In the genomic region with DNA sequence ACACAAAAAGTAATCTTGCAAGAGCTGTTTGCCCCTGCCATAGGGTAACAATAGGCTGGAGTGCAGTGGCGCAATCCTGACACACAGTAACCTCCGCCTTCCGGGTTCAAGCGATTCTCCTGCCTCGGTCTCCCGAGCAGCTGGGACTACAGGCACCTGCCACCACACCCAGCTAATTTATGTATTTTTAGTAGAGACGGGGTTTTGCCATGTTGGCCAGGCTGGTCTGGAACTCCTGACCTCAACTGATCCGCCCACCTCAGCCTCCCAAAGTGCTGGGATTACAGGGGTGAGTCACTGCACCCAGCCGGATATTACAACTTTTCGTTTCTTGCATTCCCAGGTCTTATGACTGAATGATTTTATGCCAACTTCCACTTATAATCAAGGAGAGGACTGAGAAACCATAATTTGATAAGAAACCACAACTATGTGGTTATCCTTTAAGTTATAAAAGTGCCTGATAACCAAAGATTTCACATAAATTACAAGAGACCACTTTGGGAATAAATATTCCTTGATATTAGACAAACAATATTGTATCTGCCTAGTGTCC, we compare ENCODE assay signal across 8 cellular contexts.
DNase-seq lines count a peak whose midpoint lies in the region; ATAC-seq, FAIRE-seq and TF ChIP-seq lines count a peak whose summit lies in the region.
"Not testable (repeated sequence)": the region's sequence is repeated elsewhere in the genome, so short reads cannot be mapped to it uniquely, and the experiment has no call there.

No MANE protein-coding gene starts in this region.

- not testable (repeated sequence) for H3K27me3 ChIP-seq in SK-N-SH (ENCODE audit: insufficient read depth); K562 (ENCODE audit: control insufficient read depth in 2 of 2, insufficient read depth in 2 of 2, low read length in 2 of 2); fibroblast of lung (ENCODE audit: control insufficient read depth, insufficient read depth, low read length)

- POLR2A ChIA-PET in SK-N-SH (lab: Yijun Ruan, JAX); K562 (lab: Yijun Ruan, JAX): not testable (repeated sequence)

- not testable (repeated sequence) for TF ChIP-seq POLR2A in NB4 (IDR thresholded peaks at IDR 0.05; ENCODE audit: extremely low read depth, insufficient read length); K562 (conservative IDR thresholded peaks at IDR 0.05)

- not testable (repeated sequence) for H3K79me2 ChIP-seq in SK-N-SH (ENCODE audit: insufficient read depth); K562 (ENCODE audit: control insufficient read depth, insufficient read depth, low read length); fibroblast of lung (ENCODE audit: control insufficient read depth, insufficient read depth, low read length)

- not testable (repeated sequence) for H3K9ac ChIP-seq in SK-N-SH; K562 (ENCODE audit: insufficient read depth in 1 of 2, low read depth in 2 of 2, low read length in 2 of 2); fibroblast of lung (ENCODE audit: insufficient read depth, low read length)

- not testable (repeated sequence) for H3K4me2 ChIP-seq in SK-N-SH; K562 (ENCODE audit: insufficient read depth, low read length); fibroblast of lung (ENCODE audit: extremely low read depth, insufficient read depth, low read length)

- WGBS in SK-N-SH (ENCODE audit: low lambda C conversion rate) = 69% methylated on average over 10 of the region's 10 CpGs
- 33% methylated on average over 10 of the region's 10 CpGs for WGBS in K562 (ENCODE audit: insufficient coverage, low coverage, missing lambda C conversion rate)

- not testable (repeated sequence) for H2AFZ ChIP-seq in SK-N-SH (ENCODE audit: low read depth); K562 (ENCODE audit: low read depth, low read length); fibroblast of lung (ENCODE audit: low read length)

- H4K20me1 ChIP-seq in SK-N-SH (ENCODE audit: insufficient read depth); K562 (replicated peaks; ENCODE audit: control insufficient read depth, insufficient read depth, low read length); fibroblast of lung (ENCODE audit: control insufficient read depth, extremely low read depth, insufficient read depth, low read length): not testable (repeated sequence)

- BruUV-seq in K562 (replicated peaks; lab: Mats Ljungman, UMichigan) = not testable (repeated sequence)

- H3K4me3 ChIP-seq in NB4 (ENCODE audit: low read depth, low read length); SK-N-SH (ENCODE audit: low read depth in 2 of 2, low read length in 1 of 2); K562; fibroblast of lung (replicated peaks in 1 of 4; ENCODE audit: control extremely low read depth in 1 of 4, insufficient read depth in 1 of 4, low read depth in 3 of 4, low read length in 4 of 4): not testable (repeated sequence)

- not testable (repeated sequence) for TF ChIP-seq RAD21 in SK-N-SH (IDR thresholded peaks at IDR 0.05; ENCODE audit: low read length); K562 (CRISPR knock-in tag; conservative IDR thresholded peaks at IDR 0.05 in 1 of 2, IDR thresholded peaks at IDR 0.05 in 1 of 2)

- not testable (repeated sequence) for FAIRE-seq in K562 (lab: Jason Lieb, UNC)

- not testable (repeated sequence) for H3K36me3 ChIP-seq in SK-N-SH (replicated peaks in 1 of 2; ENCODE audit: control insufficient read depth in 1 of 2, insufficient read depth in 2 of 2, low read length in 1 of 2); K562 (ENCODE audit: control insufficient read depth, insufficient read depth, low read length); fibroblast of lung (ENCODE audit: control insufficient read depth, insufficient read depth, low read length)

- in situ Hi-C loops in ACHN (cut with HindIII; ENCODE audit: low pct_ligation_motif_present, low pct_unique_long_range_greater_than_20kb, low sequenced_read_pairs) = not testable (repeated sequence)
- in situ Hi-C loops in K562 (cut with MboI) = loop anchor here (25.0 kb wide), 1 partner anchor 1043 kb away; a partner anchor contains a TSS

- intact Hi-C loops in K562 (cut with micrococcal nuclease) = loop anchor here (10.0 kb wide), 1 partner anchor 339 kb away; no protein-coding TSS in a partner anchor

- TF ChIP-seq EP300 in SK-N-SH (IDR thresholded peaks at IDR 0.05; ENCODE audit: borderline replicate concordance in 1 of 2, low read depth in 1 of 2, low read length in 1 of 2) = peak in 1 of 2 experiments; percentile 34; a peak in 1 of 4 replicates
- TF ChIP-seq EP300 in K562 (IDR thresholded peaks at IDR 0.05; ENCODE audit: low read length) = not testable (repeated sequence)

- not testable (repeated sequence) for H3K9me3 ChIP-seq in SK-N-SH; K562 (replicated peaks; ENCODE audit: control insufficient read depth, insufficient read depth, low read depth, low read length); fibroblast of lung (ENCODE audit: control insufficient read depth, insufficient read depth, low read depth, low read length)

- ATAC-seq in K562 = not testable (repeated sequence)

- H3K9me1 ChIP-seq in K562 (ENCODE audit: control insufficient read depth, insufficient read depth, low read length) = not testable (repeated sequence)

- not testable (repeated sequence) for TF ChIP-seq CTCF in NB4 (IDR thresholded peaks at IDR 0.05; ENCODE audit: low read depth, low read length); SK-N-SH (IDR thresholded peaks at IDR 0.05); K562 (IDR thresholded peaks at IDR 0.05 in 2 of 3, conservative IDR thresholded peaks at IDR 0.05 in 1 of 3; ENCODE audit: insufficient read depth in 2 of 3, low read depth in 1 of 3, low read length in 3 of 3); fibroblast of lung (conservative IDR thresholded peaks at IDR 0.05 in 1 of 2, IDR thresholded peaks at IDR 0.05 in 1 of 2; ENCODE audit: low read depth in 1 of 2, low read length in 2 of 2)

- not testable (repeated sequence) for H3K9me2 ChIP-seq in SK-N-SH

- CTCF ChIA-PET in SK-N-SH (lab: Yijun Ruan, JAX); K562 (lab: Yijun Ruan, JAX; ENCODE audit: low intra/inter-chr PET ratio): not testable (repeated sequence)

- peaks cover 0 to 33% of the 10 kb centered on the region in 2 experiments; a peak in 1 of 4 replicates for H3K4me1 ChIP-seq in SK-N-SH (ENCODE audit: control insufficient read depth in 1 of 2, insufficient read depth in 2 of 2, low read depth in 1 of 2, low read length in 1 of 2)
- not testable (repeated sequence) for H3K4me1 ChIP-seq in K562 (replicated peaks in 1 of 2; ENCODE audit: control insufficient read depth in 2 of 2, insufficient read depth in 2 of 2, low read length in 2 of 2)
- H3K4me1 ChIP-seq in fibroblast of lung (ENCODE audit: control insufficient read depth, extremely low read depth, insufficient read depth, low read length) = peaks cover 15% of the 10 kb centered on the region

- H3K27ac ChIP-seq in SK-N-SH (ENCODE audit: low read depth in 2 of 2, low read length in 1 of 2) = peak overlapping the region in 1 of 2 experiments; percentile 42; a peak in 2 of 4 replicates
- not testable (repeated sequence) for H3K27ac ChIP-seq in K562 (ENCODE audit: extremely low read depth, low read depth, low read length); fibroblast of lung (ENCODE audit: insufficient read depth, low read length)

- DNase-seq in ACHN = peak; percentile 76
- peak; percentile 87 for DNase-seq in HCEC 1CT
- DNase-seq in NB4 (ENCODE audit: low read depth) = peak; percentile 18
- not testable (repeated sequence) for DNase-seq in SK-N-SH; K562 (ENCODE audit: extremely low read depth in 1 of 4, low spot score in 3 of 4)
- DNase-seq in fibroblast of lung (ENCODE audit: low read depth in 2 of 2) = peak; percentile 89 to 93
- peak; percentile 75 for DNase-seq in kidney tubule cell (ENCODE audit: low spot score)
- peak; percentile 47 for DNase-seq in pulmonary artery endothelial cell (ENCODE audit: low read depth, low spot score)

- peaks cover 25% of the 10 kb centered on the region for H3F3A ChIP-seq in SK-N-SH (replicated peaks; ENCODE audit: insufficient read depth)

TF ChIP-seq in SK-N-SH, 30 proteins besides CTCF, POLR2A, EP300 and RAD21 (continues in another document):
- peak; percentile 32; the same call in 1 of the 2 replicates for TF ChIP-seq TEAD4 (IDR thresholded peaks at IDR 0.05; ENCODE audit: borderline replicate concordance, insufficient read depth)
- TF ChIP-seq TCF12 (IDR thresholded peaks at IDR 0.05) = 0 out of 2 replicates have a peak, but pooled peaks have one; percentile 10
- peak; percentile 55; the same call in 1 of the 2 replicates for TF ChIP-seq FOSL2 (IDR thresholded peaks at IDR 0.05; ENCODE audit: borderline replicate concordance, low read depth)
- 0 out of 2 replicates have a peak, but pooled peaks have one; percentile 34 for TF ChIP-seq JUND (IDR thresholded peaks at IDR 0.05)

TF ChIP-seq in K562, 482 proteins besides CTCF, POLR2A, EP300 and RAD21:
- TF ChIP-seq CEBPG (CRISPR knock-in tag; IDR thresholded peaks at IDR 0.05) = not testable (repeated sequence)
- TF ChIP-seq CEBPG (tag; conservative IDR thresholded peaks at IDR 0.05 in 1 of 2, IDR thresholded peaks at IDR 0.05 in 1 of 2) (0 out of 4 replicates have a peak, but pooled peaks of 1 of the 2 experiments have one; percentile 7), FOSL1 (tag; conservative IDR thresholded peaks at IDR 0.05) (peak; percentile 45; the same call in 1 of the 2 replicates), EGR1 (conservative IDR thresholded peaks at IDR 0.05) (peak; percentile 50; the same call in 1 of the 2 replicates)
